ENCODE assay signal across 15 cellular contexts in the genomic region with DNA sequence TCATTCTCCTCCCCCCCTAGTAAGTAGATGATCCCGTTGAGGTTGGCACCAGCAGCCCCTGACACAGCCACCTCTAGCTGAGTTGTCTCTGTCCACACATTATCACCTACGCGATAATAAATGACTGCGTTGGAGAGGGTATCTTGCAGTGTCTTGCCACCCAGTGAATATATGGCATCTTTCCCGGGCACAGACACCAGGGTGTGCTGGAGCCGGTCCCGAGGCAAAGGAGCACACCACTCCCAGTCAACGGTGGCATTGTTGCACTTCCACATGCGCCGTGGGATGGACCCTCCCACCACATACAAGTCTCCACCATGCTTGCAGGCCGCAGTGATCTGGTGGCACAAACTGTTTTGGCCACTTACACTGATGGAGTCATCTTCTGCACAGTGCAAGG. TPM values are rescaled to one million over a fixed set of nuclear protein-coding genes. Genes with fewer than 3 reads are reported as not detected.
DNase-seq lines count a peak whose midpoint lies in the region; ATAC-seq and TF ChIP-seq lines count a peak whose summit lies in the region.
"Had no signal": no experiment of that assay in that cellular context is flagged by ENCODE, and none has a peak within 500 bp of the region (broad histone marks: within the 10 kb centered on the region; RNA-seq: fewer than 3 reads in every experiment).

No MANE protein-coding gene starts in this region.

- no peak overlapping the region for H4K91ac ChIP-seq in trophoblast cell (ENCODE audit: low read depth, low read length)

- CTCF ChIA-PET in RWPE1 (lab: Yijun Ruan, JAX) = no interaction called here

- peak overlapping the region; percentile 53 for H3K27ac ChIP-seq in RWPE1
- H3K27ac ChIP-seq in trophoblast cell (ENCODE audit: low read depth, low read length) = no peak overlapping the region

- no peak for DNase-seq in RWPE1 (ENCODE audit: low spot score)
- peak; percentile 54 for DNase-seq in Right ventricle myocardium superior
- DNase-seq in trophoblast cell = no peak
- no peak for DNase-seq in NCI-H510A (lab: John Stamatoyannopoulos, UW)
- no peak for DNase-seq in NAMALWA (ENCODE audit: low spot score)
- DNase-seq: activated CD4-positive, alpha-beta T cell treated with anti-CD3 and anti-CD28 coated beads for 48 hours; endodermal cell; HFFc6; mesendoderm; stimulated activated CD4-positive, alpha-beta T cell treated with anti-CD3 and anti-CD28 coated beads, Interleukin-4, amount 100 ng/mL, for 4 hours; T1000 had no signal

- H2AFZ ChIP-seq in trophoblast cell (ENCODE audit: insufficient read depth, low read length, poor library complexity) = no peak overlapping the region

- H3K4me2 ChIP-seq in trophoblast cell (ENCODE audit: low read length) = no peak overlapping the region

- H2BK5ac ChIP-seq in trophoblast cell (ENCODE audit: low read depth, low read length, poor library complexity) = no peak overlapping the region

- no peak overlapping the region for H3K9ac ChIP-seq in trophoblast cell (ENCODE audit: low read length)

- H3K27me3 ChIP-seq in trophoblast cell (ENCODE audit: insufficient read depth, low read length) = no peaks in the 10 kb centered on the region

- H3K9me3 ChIP-seq in trophoblast cell (ENCODE audit: insufficient read depth, low read depth, low read length) = peaks cover 3% of the 10 kb centered on the region

- H3K23ac ChIP-seq in trophoblast cell (ENCODE audit: low read length) = no peak overlapping the region

- no peak overlapping the region for H3K14ac ChIP-seq in trophoblast cell (ENCODE audit: low read length)

- H3K36me3 ChIP-seq in trophoblast cell (ENCODE audit: control insufficient read depth in 1 of 2, insufficient read depth in 2 of 2, low read length in 2 of 2) = peaks cover 26 to 42% of the 10 kb centered on the region in 2 experiments

- no peaks in the 10 kb centered on the region for H3K79me1 ChIP-seq in trophoblast cell (ENCODE audit: low read length)

- H3K4me3 ChIP-seq in trophoblast cell (ENCODE audit: low read depth, low read length) = peak overlapping the region; percentile 32

- intact Hi-C loops in Right ventricle myocardium superior (cut with DNase I) = no loop called here

- H2AK5ac ChIP-seq in trophoblast cell (ENCODE audit: low read length) = no peak overlapping the region

- H3K79me2 ChIP-seq in trophoblast cell (ENCODE audit: control insufficient read depth, insufficient read depth, low read length, poor library complexity) = no peaks in the 10 kb centered on the region

- peaks cover 0 to 4% of the 10 kb centered on the region in 2 experiments for H3K4me1 ChIP-seq in trophoblast cell (ENCODE audit: control insufficient read depth in 1 of 2, insufficient read depth in 2 of 2, low read length in 2 of 2)

- H4K12ac ChIP-seq in trophoblast cell (ENCODE audit: low read depth, low read length) = no peak overlapping the region

- no peak overlapping the region for H2BK120ac ChIP-seq in trophoblast cell (ENCODE audit: insufficient read depth, low read length, poor library complexity)

- POLR2A ChIA-PET in RWPE1 (lab: Yijun Ruan, JAX; ENCODE audit: low non-redundant PET) = no interaction called here

- H3K4ac ChIP-seq in trophoblast cell (ENCODE audit: low read depth, low read length) = no peak overlapping the region

- WGBS in trophoblast cell (ENCODE audit: extremely low coverage, insufficient coverage, insufficient read length) = no CpG with 5 or more reads among the region's 11 CpGs

- no peak overlapping the region for H4K8ac ChIP-seq in trophoblast cell (ENCODE audit: low read depth, low read length)

- H2BK12ac ChIP-seq in trophoblast cell (ENCODE audit: low read length) = no peak overlapping the region

- TF ChIP-seq CTCF in RWPE1 (conservative IDR thresholded peaks at IDR 0.05; ENCODE audit: low read depth) = no peak

- ATAC-seq in Right ventricle myocardium superior (ENCODE audit: poor library complexity) (peak; percentile 91), HG02973 (IDR thresholded peaks at IDR 0.05; ENCODE audit: unreplicated experiment) (no peak)

- no peak overlapping the region for H3K18ac ChIP-seq in trophoblast cell (ENCODE audit: low read length)

RNA-seq across cellular contexts. Expression of gene KBTBD4, which starts 5.4 kb away (rescaled TPM):
- total RNA-seq in Right ventricle myocardium superior = 12.9 TPM
- polyA plus RNA-seq in trophoblast cell (2013) = 6.7 TPM in 2 replicates

RNA-seq across cellular contexts. Expression of gene NDUFS3, which starts 5.6 kb away (rescaled TPM):
- total RNA-seq in Right ventricle myocardium superior = 350 TPM
- polyA plus RNA-seq in trophoblast cell (2013) = 82.0 and 83.5 TPM in 2 replicates

RNA-seq across cellular contexts. Expression of gene PTPMT1, which starts 7.9 kb away (rescaled TPM):
- total RNA-seq in Right ventricle myocardium superior = 20.9 TPM
- 53.6 and 57.5 TPM in 2 replicates for polyA plus RNA-seq in trophoblast cell (2013)

RNA-seq across cellular contexts. Expression of gene FAM180B, which starts 13.2 kb away (rescaled TPM):
- not detected for total RNA-seq in Right ventricle myocardium superior
- polyA plus RNA-seq in trophoblast cell (2013) = 0.04 TPM in 1 of 2 replicates, not detected in the other
- total RNA-seq: bronchial epithelial cell, fibroblast of villous mesenchyme, HFFc6 had no signal
- polyA plus RNA-seq: neural cell had no signal

RNA-seq across cellular contexts. Expression of gene CELF1, which starts 20.4 kb away (rescaled TPM):
- total RNA-seq in Right ventricle myocardium superior = 97.4 TPM
- 61.5 and 66.2 TPM in 2 replicates for polyA plus RNA-seq in trophoblast cell (2013)
